23 cellular contexts compared by ENCODE assay signal in the genomic region with DNA sequence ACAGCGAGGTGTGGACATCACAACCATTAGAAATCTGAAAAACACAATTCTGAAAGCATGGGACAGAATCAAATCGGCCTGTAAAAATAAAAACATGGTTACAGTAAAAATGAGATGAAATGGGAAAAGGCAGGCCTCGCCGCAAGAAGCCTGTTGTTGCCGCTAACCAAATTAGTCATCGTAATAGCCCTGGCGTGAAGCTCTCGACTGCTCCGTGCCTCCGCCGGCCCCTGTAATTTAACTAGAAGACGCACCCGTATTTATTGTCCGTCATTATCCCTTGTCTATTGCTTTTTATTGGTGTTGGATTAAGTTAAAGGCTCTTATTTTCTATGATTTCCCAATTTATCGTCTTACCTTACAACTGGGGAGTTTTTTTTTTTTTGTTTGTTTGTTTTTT.
DNase-seq lines count a peak whose midpoint lies in the region; ATAC-seq and TF ChIP-seq lines count a peak whose summit lies in the region.
"Had no signal": no experiment of that assay in that cellular context is flagged by ENCODE, and none has a peak within 500 bp of the region (broad histone marks: within the 10 kb centered on the region; RNA-seq: fewer than 3 reads in every experiment).

No MANE protein-coding gene starts in this region.

- CTCF ChIA-PET in CD4-positive, alpha-beta memory T cell (lab: Charles Lee; ENCODE audit: partially characterized antibody), result interaction anchor here (0.7 kb wide), 1 partner anchor 11 kb away, joined by 3 read pairs; no protein-coding TSS in a partner anchor

- no peaks in the 10 kb centered on the region for H3K36me3 Mint-ChIP-seq in GM23338 (ENCODE audit: low read depth)
- no peaks in the 10 kb centered on the region for H3K36me3 Mint-ChIP-seq in CD4-positive, alpha-beta memory T cell
- H3K36me3 Mint-ChIP-seq: CD8-positive, alpha-beta memory T cell had no signal

- in situ Hi-C loops in GM23248 (cut with MboI), result no loop called here

- H3K79me2 ChIP-seq in GM23338 (replicated peaks; ENCODE audit: insufficient read depth) (no peaks in the 10 kb centered on the region), GM23248 (ENCODE audit: insufficient read depth) (no peaks in the 10 kb centered on the region)

- POLR2A ChIA-PET in CD4-positive, alpha-beta memory T cell (lab: Charles Lee; ENCODE audit: partially characterized antibody), result no interaction called here

- WGBS in GM23248 (ENCODE audit: low coverage in 1 of 2, low lambda C conversion rate in 2 of 2, missing lambda C conversion rate in 2 of 2), 2 experiments, result 34 to 38% methylated on average over 15 of the region's 15 CpGs

- no peaks in the 10 kb centered on the region for H3K9me3 ChIP-seq in GM23248 (ENCODE audit: low read depth)
- H3K9me3 ChIP-seq in CD4-positive, alpha-beta memory T cell (ENCODE audit: control insufficient read depth in 1 of 2, low read length in 2 of 2), result no peaks in the 10 kb centered on the region
- H3K9me3 ChIP-seq: A549; BLaER1 treated with 17β-estradiol and CSF1 and Interleukin-3, amounts not matched to agents 10 nM and 100 nM had no signal

- H3K4me1 ChIP-seq in GM23338 (ENCODE audit: insufficient read depth) (peaks cover 9% of the 10 kb centered on the region), GM23248 (ENCODE audit: insufficient read depth) (no peaks in the 10 kb centered on the region)
- no peaks in the 10 kb centered on the region for H3K4me1 ChIP-seq in CD4-positive, alpha-beta memory T cell (ENCODE audit: insufficient read depth, low read length)
- H3K4me1 ChIP-seq: A549; BLaER1 treated with 17β-estradiol and CSF1 and Interleukin-3, amounts not matched to agents 10 nM and 100 nM had no signal

- H3K4me2 ChIP-seq in GM23338 (no peak overlapping the region), GM23248 (ENCODE audit: unreplicated experiment) (no peak overlapping the region)
- H3K4me2 ChIP-seq: A549; BLaER1 treated with 17β-estradiol and CSF1 and Interleukin-3, amounts not matched to agents 10 nM and 100 nM had no signal

- peak overlapping the region; percentile 23; the same call in 1 of the 2 replicates for H3K27ac Mint-ChIP-seq in GM23338
- H3K27ac Mint-ChIP-seq in CD4-positive, alpha-beta memory T cell, result no peak overlapping the region
- H3K27ac Mint-ChIP-seq: B cell; CD4-positive, alpha-beta T cell had no signal

- intact Hi-C loops in CD4-positive, alpha-beta memory T cell (cut with micrococcal nuclease), result no loop called here

- no peak overlapping the region for H3K4me3 ChIP-seq in GM23338
- H3K4me3 ChIP-seq in GM23248, result no peak overlapping the region
- no peak overlapping the region for H3K4me3 ChIP-seq in CD4-positive, alpha-beta memory T cell (ENCODE audit: low read length in 2 of 2)
- H3K4me3 ChIP-seq: A549; BLaER1 treated with 17β-estradiol and CSF1 and Interleukin-3, amounts not matched to agents 10 nM and 100 nM; GM12878 had no signal

- no peaks in the 10 kb centered on the region for H4K20me1 ChIP-seq in GM23338 (replicated peaks; ENCODE audit: insufficient read depth)
- no peaks in the 10 kb centered on the region for H4K20me1 ChIP-seq in GM23248 (ENCODE audit: insufficient read depth)
- H4K20me1 ChIP-seq: BLaER1 treated with 17β-estradiol and CSF1 and Interleukin-3, amounts not matched to agents 10 nM and 100 nM had no signal

- no peak overlapping the region for H3K9ac ChIP-seq in GM23248
- H3K9ac ChIP-seq: BLaER1 treated with 17β-estradiol and CSF1 and Interleukin-3, amounts not matched to agents 10 nM and 100 nM had no signal

- no peaks in the 10 kb centered on the region for H3K9me3 Mint-ChIP-seq in GM23338
- H3K9me3 Mint-ChIP-seq in CD4-positive, alpha-beta memory T cell, result peaks cover 0 to 3% (median 0%) of the 10 kb centered on the region in 8 donors
- H3K9me3 Mint-ChIP-seq: CD4-positive, alpha-beta T cell had no signal

- peaks cover 10% of the 10 kb centered on the region for H3K27me3 Mint-ChIP-seq in GM23338 (ENCODE audit: insufficient read depth, low read depth, poor library complexity)
- peaks cover 3% of the 10 kb centered on the region in 2 donors for H3K27me3 Mint-ChIP-seq in CD4-positive, alpha-beta memory T cell

- no peak overlapping the region for H3K4me3 Mint-ChIP-seq in GM23338
- H3K4me3 Mint-ChIP-seq in CD4-positive, alpha-beta memory T cell, result no peak overlapping the region
- H3K4me3 Mint-ChIP-seq: B cell; CD4-positive, alpha-beta T cell; CD8-positive, alpha-beta memory T cell had no signal

- no peak for TF ChIP-seq CTCF in GM23338 (conservative IDR thresholded peaks at IDR 0.05; ENCODE audit: low read depth in 2 of 2)

- H3K9me2 ChIP-seq in GM23338 (ENCODE audit: insufficient read depth) (no peaks in the 10 kb centered on the region), GM23248 (ENCODE audit: insufficient read depth) (no peaks in the 10 kb centered on the region)

- H3K27me3 ChIP-seq in GM23338 (ENCODE audit: insufficient read depth) (no peaks in the 10 kb centered on the region), GM23248 (replicated peaks; ENCODE audit: insufficient read depth) (no peaks in the 10 kb centered on the region)
- H3K27me3 ChIP-seq in CD4-positive, alpha-beta memory T cell (ENCODE audit: insufficient read depth, low read length), result no peaks in the 10 kb centered on the region
- H3K27me3 ChIP-seq: BLaER1 treated with 17β-estradiol and CSF1 and Interleukin-3, amounts not matched to agents 10 nM and 100 nM had no signal

- ATAC-seq in GM23338 (no peak), GM19467 (IDR thresholded peaks at IDR 0.05; ENCODE audit: unreplicated experiment) (no peak)
- ATAC-seq: A549, GM12878 had no signal

- H2AFZ ChIP-seq in GM23338 (no peak overlapping the region), GM23248 (no peak overlapping the region)

- H3K36me3 ChIP-seq in GM23338 (ENCODE audit: insufficient read depth), result no peaks in the 10 kb centered on the region
- H3K36me3 ChIP-seq in GM23248 (ENCODE audit: low read depth), result no peaks in the 10 kb centered on the region
- H3K36me3 ChIP-seq in CD4-positive, alpha-beta memory T cell (ENCODE audit: insufficient read depth, low read length), result no peaks in the 10 kb centered on the region
- H3K36me3 ChIP-seq: BLaER1 treated with 17β-estradiol and CSF1 and Interleukin-3, amounts not matched to agents 10 nM and 100 nM had no signal

- H3F3A ChIP-seq in GM23338 (replicated peaks; ENCODE audit: low read depth) (no peaks in the 10 kb centered on the region), GM23248 (ENCODE audit: insufficient read depth) (no peaks in the 10 kb centered on the region)

- no peak for DNase-seq in GM23338 (ENCODE audit: low spot score)
- peak; percentile 80 for DNase-seq in NCI-H2227 treated with DMSO at 0.1 percent for 48 hours (lab: John Stamatoyannopoulos, UW)
- DNase-seq in SK-N-DZ (ENCODE audit: low spot score), result peak; percentile 76
- DNase-seq in GM23248, result no peak
- no peak for DNase-seq in CD4-positive, alpha-beta memory T cell
- DNase-seq: AML-193; CD4-positive, alpha-beta T cell; CD8-positive, alpha-beta memory T cell; COR-L47; DMS 273 treated with DMSO at 0.1 percent for 48 hours; DMS153; DMS53; DMS79; DND-41; EL; GDM1 had no signal

- peaks cover 45% of the 10 kb centered on the region for H3K4me1 Mint-ChIP-seq in GM23338
- H3K4me1 Mint-ChIP-seq in CD4-positive, alpha-beta memory T cell, result no peaks in the 10 kb centered on the region
- H3K4me1 Mint-ChIP-seq: B cell; CD8-positive, alpha-beta memory T cell had no signal

- H3K27ac ChIP-seq in GM23338 (ENCODE audit: low read depth) (no peak overlapping the region), GM23248 (no peak overlapping the region)
- H3K27ac ChIP-seq in CD4-positive, alpha-beta memory T cell (ENCODE audit: low read depth, low read length), result no peak overlapping the region
- H3K27ac ChIP-seq: 22Rv1; A549; BLaER1 treated with 17β-estradiol and CSF1 and Interleukin-3, amounts not matched to agents 10 nM and 100 nM; C4-2B had no signal

TF ChIP-seq in GM23338, 12 proteins besides CTCF, POLR2A, EP300 and RAD21 (continues in another document):
- no peak for TF ChIP-seq POLR2AphosphoS5 (IDR thresholded peaks at IDR 0.05; ENCODE audit: low read depth)
- no peak for TF ChIP-seq ZNF331 (CRISPR knock-in tag; IDR thresholded peaks at IDR 0.05; ENCODE audit: low read depth)
- TF ChIP-seq, protein P1, sequence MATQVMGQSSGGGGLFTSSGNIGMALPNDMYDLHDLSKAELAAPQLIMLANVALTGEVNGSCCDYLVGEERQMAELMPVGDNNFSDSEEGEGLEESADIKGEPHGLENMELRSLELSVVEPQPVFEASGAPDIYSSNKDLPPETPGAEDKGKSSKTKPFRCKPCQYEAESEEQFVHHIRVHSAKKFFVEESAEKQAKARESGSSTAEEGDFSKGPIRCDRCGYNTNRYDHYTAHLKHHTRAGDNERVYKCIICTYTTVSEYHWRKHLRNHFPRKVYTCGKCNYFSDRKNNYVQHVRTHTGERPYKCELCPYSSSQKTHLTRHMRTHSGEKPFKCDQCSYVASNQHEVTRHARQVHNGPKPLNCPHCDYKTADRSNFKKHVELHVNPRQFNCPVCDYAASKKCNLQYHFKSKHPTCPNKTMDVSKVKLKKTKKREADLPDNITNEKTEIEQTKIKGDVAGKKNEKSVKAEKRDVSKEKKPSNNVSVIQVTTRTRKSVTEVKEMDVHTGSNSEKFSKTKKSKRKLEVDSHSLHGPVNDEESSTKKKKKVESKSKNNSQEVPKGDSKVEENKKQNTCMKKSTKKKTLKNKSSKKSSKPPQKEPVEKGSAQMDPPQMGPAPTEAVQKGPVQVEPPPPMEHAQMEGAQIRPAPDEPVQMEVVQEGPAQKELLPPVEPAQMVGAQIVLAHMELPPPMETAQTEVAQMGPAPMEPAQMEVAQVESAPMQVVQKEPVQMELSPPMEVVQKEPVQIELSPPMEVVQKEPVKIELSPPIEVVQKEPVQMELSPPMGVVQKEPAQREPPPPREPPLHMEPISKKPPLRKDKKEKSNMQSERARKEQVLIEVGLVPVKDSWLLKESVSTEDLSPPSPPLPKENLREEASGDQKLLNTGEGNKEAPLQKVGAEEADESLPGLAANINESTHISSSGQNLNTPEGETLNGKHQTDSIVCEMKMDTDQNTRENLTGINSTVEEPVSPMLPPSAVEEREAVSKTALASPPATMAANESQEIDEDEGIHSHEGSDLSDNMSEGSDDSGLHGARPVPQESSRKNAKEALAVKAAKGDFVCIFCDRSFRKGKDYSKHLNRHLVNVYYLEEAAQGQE (IDR thresholded peaks at IDR 0.05; ENCODE audit: unreplicated experiment), result no peak
- no peak for TF ChIP-seq ZNF114 (CRISPR knock-in tag; IDR thresholded peaks at IDR 0.05)
- TF ChIP-seq, protein P2, sequence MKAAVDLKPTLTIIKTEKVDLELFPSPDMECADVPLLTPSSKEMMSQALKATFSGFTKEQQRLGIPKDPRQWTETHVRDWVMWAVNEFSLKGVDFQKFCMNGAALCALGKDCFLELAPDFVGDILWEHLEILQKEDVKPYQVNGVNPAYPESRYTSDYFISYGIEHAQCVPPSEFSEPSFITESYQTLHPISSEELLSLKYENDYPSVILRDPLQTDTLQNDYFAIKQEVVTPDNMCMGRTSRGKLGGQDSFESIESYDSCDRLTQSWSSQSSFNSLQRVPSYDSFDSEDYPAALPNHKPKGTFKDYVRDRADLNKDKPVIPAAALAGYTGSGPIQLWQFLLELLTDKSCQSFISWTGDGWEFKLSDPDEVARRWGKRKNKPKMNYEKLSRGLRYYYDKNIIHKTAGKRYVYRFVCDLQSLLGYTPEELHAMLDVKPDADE (IDR thresholded peaks at IDR 0.05), result no peak

Comparison
In these comparisons a context has a peak if more than half of its experiments do, and no peak if none do; other contexts are left out.
1. DNase-seq: peak in NCI-H2227 treated with DMSO at 0.1 percent for 48 hours (single experiment) and SK-N-DZ (single experiment); none in GM23338 (single experiment), GM23248 (single experiment) and CD4-positive, alpha-beta memory T cell (0 of 5).